1 cellular context compared by ENCODE assay signal in genomic region chr17:76405607-76405966, GRCh38.
TF ChIP-seq lines count a peak whose summit lies in the region.

No MANE protein-coding gene starts in this region.

TF ChIP-seq in K562, 482 proteins besides CTCF, POLR2A, EP300 and RAD21 (continues in another document):
- TF ChIP-seq ZSCAN29 (IDR thresholded peaks at IDR 0.05) (no peak), KAT7 (CRISPR knock-in tag; IDR thresholded peaks at IDR 0.05; ENCODE audit: borderline replicate concordance) (0 out of 2 replicates have a peak, but pooled peaks have one; percentile 83), ZKSCAN1 (IDR thresholded peaks at IDR 0.05; ENCODE audit: low read depth, low read length) (no peak), CAMTA2 (CRISPR knock-in tag; conservative IDR thresholded peaks at IDR 0.05) (no peak), C11orf30 (IDR thresholded peaks at IDR 0.05; ENCODE audit: low read depth) (no peak), RFX1 (IDR thresholded peaks at IDR 0.05) (no peak), RHOXF2B (CRISPR knock-in tag; conservative IDR thresholded peaks at IDR 0.05) (no peak), TFE3 (CRISPR knock-in tag; IDR thresholded peaks at IDR 0.05) (no peak), FOXJ3 (CRISPR knock-in tag; IDR thresholded peaks at IDR 0.05) (no peak), MEF2D (tag; conservative IDR thresholded peaks at IDR 0.05; ENCODE audit: low read depth) (no peak), RBBP5 (IDR thresholded peaks at IDR 0.05; ENCODE audit: borderline replicate concordance, insufficient read depth, low read length, poor library complexity, severe bottlenecking) (no peak), HDAC8 (tag; IDR thresholded peaks at IDR 0.05) (no peak), GABPA (tag; conservative IDR thresholded peaks at IDR 0.05; ENCODE audit: low read depth) (no peak), GTF2E2 (tag; IDR thresholded peaks at IDR 0.05) (no peak), EGR1 (conservative IDR thresholded peaks at IDR 0.05) (no peak), POLR2AphosphoS2 (IDR thresholded peaks at IDR 0.05; ENCODE audit: low read length) (no peak), ZC3H8 (IDR thresholded peaks at IDR 0.05) (no peak), CBFB (CRISPR knock-in tag; IDR thresholded peaks at IDR 0.05) (no peak), ZNF41 (CRISPR knock-in tag; conservative IDR thresholded peaks at IDR 0.05) (no peak), CHD2 (IDR thresholded peaks at IDR 0.05; ENCODE audit: low read depth, low read length) (no peak), ZNF445 (CRISPR knock-in tag; IDR thresholded peaks at IDR 0.05; ENCODE audit: low read depth) (no peak), ELF2 (CRISPR knock-in tag; IDR thresholded peaks at IDR 0.05) (no peak), MITF (IDR thresholded peaks at IDR 0.05) (no peak), ILK (tag; IDR thresholded peaks at IDR 0.05; ENCODE audit: borderline replicate concordance, low read depth) (no peak), ZNF143 (CRISPR knock-in tag; IDR thresholded peaks at IDR 0.05) (peak; percentile 58; the same call in 1 of the 2 replicates), ZFPM2 (CRISPR knock-in tag; IDR thresholded peaks at IDR 0.05) (no peak), XRCC5 (IDR thresholded peaks at IDR 0.05; ENCODE audit: low read depth, low read length) (peak; percentile 43; the same call in 1 of the 2 replicates), NUFIP1 (IDR thresholded peaks at IDR 0.05; ENCODE audit: partially characterized antibody) (no peak), SMARCA5 (IDR thresholded peaks at IDR 0.05) (0 out of 2 replicates have a peak, but pooled peaks have one; percentile 18), FOXP1 (CRISPR knock-in tag; IDR thresholded peaks at IDR 0.05) (0 out of 2 replicates have a peak, but pooled peaks have one; percentile 12), TBP (optimal IDR thresholded peaks at IDR 0.05; ENCODE audit: low read depth, low read length) (peak; percentile 29), PHF20 (IDR thresholded peaks at IDR 0.05; ENCODE audit: partially characterized antibody) (no peak), BRD4 (IDR thresholded peaks at IDR 0.05) (no peak), PURB (CRISPR knock-in tag; IDR thresholded peaks at IDR 0.05; ENCODE audit: low read depth) (no peak), NONO (IDR thresholded peaks at IDR 0.05; ENCODE audit: low read depth in 2 of 2, low read length in 1 of 2) (no peak), ZNF76 (CRISPR knock-in tag; IDR thresholded peaks at IDR 0.05; ENCODE audit: borderline replicate concordance) (no peak), RBM34 (IDR thresholded peaks at IDR 0.05; ENCODE audit: borderline replicate concordance, insufficient read depth, low read length) (no peak), ZC3H4 (CRISPR knock-in tag; IDR thresholded peaks at IDR 0.05; ENCODE audit: borderline replicate concordance) (peak; percentile 13; the same call in 1 of the 2 replicates), HMG20B (CRISPR knock-in tag; IDR thresholded peaks at IDR 0.05) (no peak), AFF4 (CRISPR knock-in tag; IDR thresholded peaks at IDR 0.05) (peak; percentile 64; the same call in 1 of the 2 replicates)
- TF ChIP-seq, protein P1, sequence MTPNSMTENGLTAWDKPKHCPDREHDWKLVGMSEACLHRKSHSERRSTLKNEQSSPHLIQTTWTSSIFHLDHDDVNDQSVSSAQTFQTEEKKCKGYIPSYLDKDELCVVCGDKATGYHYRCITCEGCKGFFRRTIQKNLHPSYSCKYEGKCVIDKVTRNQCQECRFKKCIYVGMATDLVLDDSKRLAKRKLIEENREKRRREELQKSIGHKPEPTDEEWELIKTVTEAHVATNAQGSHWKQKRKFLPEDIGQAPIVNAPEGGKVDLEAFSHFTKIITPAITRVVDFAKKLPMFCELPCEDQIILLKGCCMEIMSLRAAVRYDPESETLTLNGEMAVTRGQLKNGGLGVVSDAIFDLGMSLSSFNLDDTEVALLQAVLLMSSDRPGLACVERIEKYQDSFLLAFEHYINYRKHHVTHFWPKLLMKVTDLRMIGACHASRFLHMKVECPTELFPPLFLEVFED (CRISPR knock-in tag; conservative IDR thresholded peaks at IDR 0.05) = no peak
- TF ChIP-seq, protein P2, sequence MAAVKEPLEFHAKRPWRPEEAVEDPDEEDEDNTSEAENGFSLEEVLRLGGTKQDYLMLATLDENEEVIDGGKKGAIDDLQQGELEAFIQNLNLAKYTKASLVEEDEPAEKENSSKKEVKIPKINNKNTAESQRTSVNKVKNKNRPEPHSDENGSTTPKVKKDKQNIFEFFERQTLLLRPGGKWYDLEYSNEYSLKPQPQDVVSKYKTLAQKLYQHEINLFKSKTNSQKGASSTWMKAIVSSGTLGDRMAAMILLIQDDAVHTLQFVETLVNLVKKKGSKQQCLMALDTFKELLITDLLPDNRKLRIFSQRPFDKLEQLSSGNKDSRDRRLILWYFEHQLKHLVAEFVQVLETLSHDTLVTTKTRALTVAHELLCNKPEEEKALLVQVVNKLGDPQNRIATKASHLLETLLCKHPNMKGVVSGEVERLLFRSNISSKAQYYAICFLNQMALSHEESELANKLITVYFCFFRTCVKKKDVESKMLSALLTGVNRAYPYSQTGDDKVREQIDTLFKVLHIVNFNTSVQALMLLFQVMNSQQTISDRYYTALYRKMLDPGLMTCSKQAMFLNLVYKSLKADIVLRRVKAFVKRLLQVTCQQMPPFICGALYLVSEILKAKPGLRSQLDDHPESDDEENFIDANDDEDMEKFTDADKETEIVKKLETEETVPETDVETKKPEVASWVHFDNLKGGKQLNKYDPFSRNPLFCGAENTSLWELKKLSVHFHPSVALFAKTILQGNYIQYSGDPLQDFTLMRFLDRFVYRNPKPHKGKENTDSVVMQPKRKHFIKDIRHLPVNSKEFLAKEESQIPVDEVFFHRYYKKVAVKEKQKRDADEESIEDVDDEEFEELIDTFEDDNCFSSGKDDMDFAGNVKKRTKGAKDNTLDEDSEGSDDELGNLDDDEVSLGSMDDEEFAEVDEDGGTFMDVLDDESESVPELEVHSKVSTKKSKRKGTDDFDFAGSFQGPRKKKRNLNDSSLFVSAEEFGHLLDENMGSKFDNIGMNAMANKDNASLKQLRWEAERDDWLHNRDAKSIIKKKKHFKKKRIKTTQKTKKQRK (IDR thresholded peaks at IDR 0.05; ENCODE audit: borderline replicate concordance, low read depth, low read length) = no peak
- TF ChIP-seq, protein P3, sequence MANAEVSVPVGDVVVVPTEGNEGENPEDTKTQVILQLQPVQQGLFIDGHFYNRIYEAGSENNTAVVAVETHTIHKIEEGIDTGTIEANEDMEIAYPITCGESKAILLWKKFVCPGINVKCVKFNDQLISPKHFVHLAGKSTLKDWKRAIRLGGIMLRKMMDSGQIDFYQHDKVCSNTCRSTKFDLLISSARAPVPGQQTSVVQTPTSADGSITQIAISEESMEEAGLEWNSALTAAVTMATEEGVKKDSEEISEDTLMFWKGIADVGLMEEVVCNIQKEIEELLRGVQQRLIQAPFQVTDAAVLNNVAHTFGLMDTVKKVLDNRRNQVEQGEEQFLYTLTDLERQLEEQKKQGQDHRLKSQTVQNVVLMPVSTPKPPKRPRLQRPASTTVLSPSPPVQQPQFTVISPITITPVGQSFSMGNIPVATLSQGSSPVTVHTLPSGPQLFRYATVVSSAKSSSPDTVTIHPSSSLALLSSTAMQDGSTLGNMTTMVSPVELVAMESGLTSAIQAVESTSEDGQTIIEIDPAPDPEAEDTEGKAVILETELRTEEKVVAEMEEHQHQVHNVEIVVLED (CRISPR knock-in tag; IDR thresholded peaks at IDR 0.05) = no peak
- TF ChIP-seq, protein P4, sequence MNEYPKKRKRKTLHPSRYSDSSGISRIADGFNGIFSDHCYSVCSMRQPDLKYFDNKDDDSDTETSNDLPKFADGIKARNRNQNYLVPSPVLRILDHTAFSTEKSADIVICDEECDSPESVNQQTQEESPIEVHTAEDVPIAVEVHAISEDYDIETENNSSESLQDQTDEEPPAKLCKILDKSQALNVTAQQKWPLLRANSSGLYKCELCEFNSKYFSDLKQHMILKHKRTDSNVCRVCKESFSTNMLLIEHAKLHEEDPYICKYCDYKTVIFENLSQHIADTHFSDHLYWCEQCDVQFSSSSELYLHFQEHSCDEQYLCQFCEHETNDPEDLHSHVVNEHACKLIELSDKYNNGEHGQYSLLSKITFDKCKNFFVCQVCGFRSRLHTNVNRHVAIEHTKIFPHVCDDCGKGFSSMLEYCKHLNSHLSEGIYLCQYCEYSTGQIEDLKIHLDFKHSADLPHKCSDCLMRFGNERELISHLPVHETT (CRISPR knock-in tag; conservative IDR thresholded peaks at IDR 0.05 in 1 of 2, IDR thresholded peaks at IDR 0.05 in 1 of 2) = no peak
- TF ChIP-seq, protein P5, sequence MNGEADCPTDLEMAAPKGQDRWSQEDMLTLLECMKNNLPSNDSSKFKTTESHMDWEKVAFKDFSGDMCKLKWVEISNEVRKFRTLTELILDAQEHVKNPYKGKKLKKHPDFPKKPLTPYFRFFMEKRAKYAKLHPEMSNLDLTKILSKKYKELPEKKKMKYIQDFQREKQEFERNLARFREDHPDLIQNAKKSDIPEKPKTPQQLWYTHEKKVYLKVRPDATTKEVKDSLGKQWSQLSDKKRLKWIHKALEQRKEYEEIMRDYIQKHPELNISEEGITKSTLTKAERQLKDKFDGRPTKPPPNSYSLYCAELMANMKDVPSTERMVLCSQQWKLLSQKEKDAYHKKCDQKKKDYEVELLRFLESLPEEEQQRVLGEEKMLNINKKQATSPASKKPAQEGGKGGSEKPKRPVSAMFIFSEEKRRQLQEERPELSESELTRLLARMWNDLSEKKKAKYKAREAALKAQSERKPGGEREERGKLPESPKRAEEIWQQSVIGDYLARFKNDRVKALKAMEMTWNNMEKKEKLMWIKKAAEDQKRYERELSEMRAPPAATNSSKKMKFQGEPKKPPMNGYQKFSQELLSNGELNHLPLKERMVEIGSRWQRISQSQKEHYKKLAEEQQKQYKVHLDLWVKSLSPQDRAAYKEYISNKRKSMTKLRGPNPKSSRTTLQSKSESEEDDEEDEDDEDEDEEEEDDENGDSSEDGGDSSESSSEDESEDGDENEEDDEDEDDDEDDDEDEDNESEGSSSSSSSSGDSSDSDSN (IDR thresholded peaks at IDR 0.05; ENCODE audit: borderline replicate concordance in 1 of 2, low read depth in 2 of 2, low read length in 2 of 2) = 0 out of 4 replicates have a peak, but pooled peaks of 1 of the 2 experiments have one; percentile 19
- TF ChIP-seq, protein P6, sequence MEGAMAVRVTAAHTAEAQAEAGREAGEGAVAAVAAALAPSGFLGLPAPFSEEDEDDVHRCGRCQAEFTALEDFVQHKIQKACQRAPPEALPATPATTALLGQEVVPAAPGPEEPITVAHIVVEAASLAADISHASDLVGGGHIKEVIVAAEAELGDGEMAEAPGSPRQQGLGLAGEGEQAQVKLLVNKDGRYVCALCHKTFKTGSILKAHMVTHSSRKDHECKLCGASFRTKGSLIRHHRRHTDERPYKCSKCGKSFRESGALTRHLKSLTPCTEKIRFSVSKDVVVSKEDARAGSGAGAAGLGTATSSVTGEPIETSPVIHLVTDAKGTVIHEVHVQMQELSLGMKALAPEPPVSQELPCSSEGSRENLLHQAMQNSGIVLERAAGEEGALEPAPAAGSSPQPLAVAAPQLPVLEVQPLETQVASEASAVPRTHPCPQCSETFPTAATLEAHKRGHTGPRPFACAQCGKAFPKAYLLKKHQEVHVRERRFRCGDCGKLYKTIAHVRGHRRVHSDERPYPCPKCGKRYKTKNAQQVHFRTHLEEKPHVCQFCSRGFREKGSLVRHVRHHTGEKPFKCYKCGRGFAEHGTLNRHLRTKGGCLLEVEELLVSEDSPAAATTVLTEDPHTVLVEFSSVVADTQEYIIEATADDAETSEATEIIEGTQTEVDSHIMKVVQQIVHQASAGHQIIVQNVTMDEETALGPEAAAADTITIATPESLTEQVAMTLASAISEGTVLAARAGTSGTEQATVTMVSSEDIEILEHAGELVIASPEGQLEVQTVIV (CRISPR knock-in tag; IDR thresholded peaks at IDR 0.05; ENCODE audit: borderline replicate concordance) = no peak
